Comparison of ENCODE assay signal across 1 cellular context in the genomic region with DNA sequence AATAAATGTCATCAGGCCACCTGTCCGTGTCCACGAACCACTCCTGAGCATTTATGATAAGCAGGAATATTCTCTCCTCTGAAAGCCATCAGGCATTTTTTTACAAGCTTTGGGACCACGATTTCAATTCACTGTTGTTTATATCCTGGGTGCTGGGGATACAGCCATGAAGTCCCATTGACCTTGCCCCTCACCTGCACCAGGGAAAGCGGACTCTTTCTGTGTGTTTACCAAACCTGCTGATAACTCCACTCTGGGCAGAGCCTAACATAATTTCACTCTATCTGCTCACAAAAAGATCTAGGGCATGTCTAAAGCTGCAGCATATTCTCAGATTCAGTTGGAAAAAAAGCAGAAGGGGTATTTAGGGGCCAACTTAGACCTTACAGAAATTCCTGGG.
TF ChIP-seq lines count a peak whose summit lies in the region.

No MANE protein-coding gene starts in this region.

TF ChIP-seq in HepG2, 621 proteins besides CTCF, POLR2A, EP300 and RAD21 (continues in another document):
- no peak for TF ChIP-seq CENPX (CRISPR knock-in tag; IDR thresholded peaks at IDR 0.05)
- TF ChIP-seq MEF2D (CRISPR knock-in tag; IDR thresholded peaks at IDR 0.05), result peak; percentile 38; the same call in 1 of the 2 replicates
- TF ChIP-seq ZNF709 (CRISPR knock-in tag; IDR thresholded peaks at IDR 0.05), result no peak; the same call in 1 of the 2 replicates
- TF ChIP-seq, protein P1, sequence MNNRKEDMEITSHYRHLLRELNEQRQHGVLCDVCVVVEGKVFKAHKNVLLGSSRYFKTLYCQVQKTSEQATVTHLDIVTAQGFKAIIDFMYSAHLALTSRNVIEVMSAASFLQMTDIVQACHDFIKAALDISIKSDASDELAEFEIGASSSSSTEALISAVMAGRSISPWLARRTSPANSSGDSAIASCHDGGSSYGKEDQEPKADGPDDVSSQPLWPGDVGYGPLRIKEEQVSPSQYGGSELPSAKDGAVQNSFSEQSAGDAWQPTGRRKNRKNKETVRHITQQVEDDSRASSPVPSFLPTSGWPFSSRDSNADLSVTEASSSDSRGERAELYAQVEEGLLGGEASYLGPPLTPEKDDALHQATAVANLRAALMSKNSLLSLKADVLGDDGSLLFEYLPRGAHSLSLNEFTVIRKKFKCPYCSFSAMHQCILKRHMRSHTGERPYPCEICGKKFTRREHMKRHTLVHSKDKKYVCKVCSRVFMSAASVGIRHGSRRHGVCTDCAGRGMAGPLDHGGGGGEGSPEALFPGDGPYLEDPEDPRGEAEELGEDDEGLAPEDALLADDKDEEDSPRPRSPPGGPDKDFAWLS (CRISPR knock-in tag; IDR thresholded peaks at IDR 0.05; ENCODE audit: borderline replicate concordance), result no peak
- TF ChIP-seq ATF1 (CRISPR knock-in tag; IDR thresholded peaks at IDR 0.05), result no peak
- TF ChIP-seq ADNP (CRISPR knock-in tag; IDR thresholded peaks at IDR 0.05), result no peak
- TF ChIP-seq FOXJ3 (CRISPR knock-in tag; IDR thresholded peaks at IDR 0.05; ENCODE audit: borderline replicate concordance), result peak; percentile 56; the same call in 1 of the 2 replicates
- TF ChIP-seq FOXO1 (CRISPR knock-in tag; IDR thresholded peaks at IDR 0.05), result peak; percentile 38; the same call in 1 of the 2 replicates
- TF ChIP-seq NFE2 (CRISPR knock-in tag; IDR thresholded peaks at IDR 0.05), result no peak
- TF ChIP-seq TBX2 (CRISPR knock-in tag; IDR thresholded peaks at IDR 0.05; ENCODE audit: borderline replicate concordance), result peak; percentile 72; the same call in 1 of the 2 replicates
- peak; percentile 51; the same call in 1 of the 2 replicates for TF ChIP-seq HOXA3 (CRISPR knock-in tag; IDR thresholded peaks at IDR 0.05)
- no peak for TF ChIP-seq REL (CRISPR knock-in tag; conservative IDR thresholded peaks at IDR 0.05)
- TF ChIP-seq ZNF329 (CRISPR knock-in tag; IDR thresholded peaks at IDR 0.05; ENCODE audit: low read depth), result no peak
- TF ChIP-seq, protein P2, sequence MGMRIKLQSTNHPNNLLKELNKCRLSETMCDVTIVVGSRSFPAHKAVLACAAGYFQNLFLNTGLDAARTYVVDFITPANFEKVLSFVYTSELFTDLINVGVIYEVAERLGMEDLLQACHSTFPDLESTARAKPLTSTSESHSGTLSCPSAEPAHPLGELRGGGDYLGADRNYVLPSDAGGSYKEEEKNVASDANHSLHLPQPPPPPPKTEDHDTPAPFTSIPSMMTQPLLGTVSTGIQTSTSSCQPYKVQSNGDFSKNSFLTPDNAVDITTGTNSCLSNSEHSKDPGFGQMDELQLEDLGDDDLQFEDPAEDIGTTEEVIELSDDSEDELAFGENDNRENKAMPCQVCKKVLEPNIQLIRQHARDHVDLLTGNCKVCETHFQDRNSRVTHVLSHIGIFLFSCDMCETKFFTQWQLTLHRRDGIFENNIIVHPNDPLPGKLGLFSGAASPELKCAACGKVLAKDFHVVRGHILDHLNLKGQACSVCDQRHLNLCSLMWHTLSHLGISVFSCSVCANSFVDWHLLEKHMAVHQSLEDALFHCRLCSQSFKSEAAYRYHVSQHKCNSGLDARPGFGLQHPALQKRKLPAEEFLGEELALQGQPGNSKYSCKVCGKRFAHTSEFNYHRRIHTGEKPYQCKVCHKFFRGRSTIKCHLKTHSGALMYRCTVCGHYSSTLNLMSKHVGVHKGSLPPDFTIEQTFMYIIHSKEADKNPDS (CRISPR knock-in tag; IDR thresholded peaks at IDR 0.05), result no peak
- no peak for TF ChIP-seq ZNF605 (CRISPR knock-in tag; IDR thresholded peaks at IDR 0.05)
- TF ChIP-seq ZNF644 (CRISPR knock-in tag; IDR thresholded peaks at IDR 0.05; ENCODE audit: low read depth), result no peak
- TF ChIP-seq ZNF121 (CRISPR knock-in tag; IDR thresholded peaks at IDR 0.05), result 0 out of 2 replicates have a peak, but pooled peaks have one; percentile 15
- no peak for TF ChIP-seq ZNF20 (CRISPR knock-in tag; IDR thresholded peaks at IDR 0.05)
- no peak for TF ChIP-seq FOXA1 (IDR thresholded peaks at IDR 0.05)
- TF ChIP-seq FOXA1 (CRISPR knock-in tag; IDR thresholded peaks at IDR 0.05), result 0 out of 2 replicates have a peak, but pooled peaks have one; percentile 34
- TF ChIP-seq TBP (CRISPR knock-in tag; IDR thresholded peaks at IDR 0.05), result no peak
- TF ChIP-seq, protein P3, sequence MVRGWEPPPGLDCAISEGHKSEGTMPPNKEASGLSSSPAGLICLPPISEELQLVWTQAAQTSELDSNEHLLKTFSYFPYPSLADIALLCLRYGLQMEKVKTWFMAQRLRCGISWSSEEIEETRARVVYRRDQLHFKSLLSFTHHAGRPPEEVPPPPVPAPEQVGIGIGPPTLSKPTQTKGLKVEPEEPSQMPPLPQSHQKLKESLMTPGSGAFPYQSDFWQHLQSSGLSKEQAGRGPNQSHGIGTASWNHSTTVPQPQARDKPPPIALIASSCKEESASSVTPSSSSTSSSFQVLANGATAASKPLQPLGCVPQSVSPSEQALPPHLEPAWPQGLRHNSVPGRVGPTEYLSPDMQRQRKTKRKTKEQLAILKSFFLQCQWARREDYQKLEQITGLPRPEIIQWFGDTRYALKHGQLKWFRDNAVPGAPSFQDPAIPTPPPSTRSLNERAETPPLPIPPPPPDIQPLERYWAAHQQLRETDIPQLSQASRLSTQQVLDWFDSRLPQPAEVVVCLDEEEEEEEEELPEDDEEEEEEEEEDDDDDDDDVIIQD (CRISPR knock-in tag; IDR thresholded peaks at IDR 0.05; ENCODE audit: low read depth), result peak; percentile 62
- no peak for TF ChIP-seq ZNF790 (CRISPR knock-in tag; IDR thresholded peaks at IDR 0.05; ENCODE audit: borderline replicate concordance)
- TF ChIP-seq SAP130 (CRISPR knock-in tag; IDR thresholded peaks at IDR 0.05; ENCODE audit: low read depth), result peak; percentile 48; the same call in 1 of the 2 replicates
- TF ChIP-seq ZIK1 (CRISPR knock-in tag; IDR thresholded peaks at IDR 0.05; ENCODE audit: borderline replicate concordance, low read depth), result no peak
- 0 out of 2 replicates have a peak, but pooled peaks have one; percentile 14 for TF ChIP-seq ETV5 (CRISPR knock-in tag; IDR thresholded peaks at IDR 0.05; ENCODE audit: borderline replicate concordance)
- TF ChIP-seq ZBTB20 (CRISPR knock-in tag; IDR thresholded peaks at IDR 0.05; ENCODE audit: borderline replicate concordance, low read depth), result 0 out of 2 replicates have a peak, but pooled peaks have one; percentile 53
- TF ChIP-seq SOX5 (CRISPR knock-in tag; IDR thresholded peaks at IDR 0.05; ENCODE audit: borderline replicate concordance), result 0 out of 2 replicates have a peak, but pooled peaks have one; percentile 43
- TF ChIP-seq RARA (CRISPR knock-in tag; IDR thresholded peaks at IDR 0.05), result peak; percentile 74
- TF ChIP-seq ZNF614 (CRISPR knock-in tag; IDR thresholded peaks at IDR 0.05; ENCODE audit: borderline replicate concordance), result 0 out of 2 replicates have a peak, but pooled peaks have one; percentile 46
- no peak for TF ChIP-seq SOX13 (IDR thresholded peaks at IDR 0.05)
- peak in 1 of 2 experiments; percentile 46; a peak in 1 of 4 replicates for TF ChIP-seq SOX13 (CRISPR knock-in tag; conservative IDR thresholded peaks at IDR 0.05 in 1 of 2, IDR thresholded peaks at IDR 0.05 in 1 of 2)
- 0 out of 2 replicates have a peak, but pooled peaks have one; percentile 18 for TF ChIP-seq MYC (CRISPR knock-in tag; IDR thresholded peaks at IDR 0.05; ENCODE audit: borderline replicate concordance)
- TF ChIP-seq GATAD2A (CRISPR knock-in tag; IDR thresholded peaks at IDR 0.05), result peak; percentile 47; the same call in 1 of the 2 replicates
- TF ChIP-seq, protein P4, sequence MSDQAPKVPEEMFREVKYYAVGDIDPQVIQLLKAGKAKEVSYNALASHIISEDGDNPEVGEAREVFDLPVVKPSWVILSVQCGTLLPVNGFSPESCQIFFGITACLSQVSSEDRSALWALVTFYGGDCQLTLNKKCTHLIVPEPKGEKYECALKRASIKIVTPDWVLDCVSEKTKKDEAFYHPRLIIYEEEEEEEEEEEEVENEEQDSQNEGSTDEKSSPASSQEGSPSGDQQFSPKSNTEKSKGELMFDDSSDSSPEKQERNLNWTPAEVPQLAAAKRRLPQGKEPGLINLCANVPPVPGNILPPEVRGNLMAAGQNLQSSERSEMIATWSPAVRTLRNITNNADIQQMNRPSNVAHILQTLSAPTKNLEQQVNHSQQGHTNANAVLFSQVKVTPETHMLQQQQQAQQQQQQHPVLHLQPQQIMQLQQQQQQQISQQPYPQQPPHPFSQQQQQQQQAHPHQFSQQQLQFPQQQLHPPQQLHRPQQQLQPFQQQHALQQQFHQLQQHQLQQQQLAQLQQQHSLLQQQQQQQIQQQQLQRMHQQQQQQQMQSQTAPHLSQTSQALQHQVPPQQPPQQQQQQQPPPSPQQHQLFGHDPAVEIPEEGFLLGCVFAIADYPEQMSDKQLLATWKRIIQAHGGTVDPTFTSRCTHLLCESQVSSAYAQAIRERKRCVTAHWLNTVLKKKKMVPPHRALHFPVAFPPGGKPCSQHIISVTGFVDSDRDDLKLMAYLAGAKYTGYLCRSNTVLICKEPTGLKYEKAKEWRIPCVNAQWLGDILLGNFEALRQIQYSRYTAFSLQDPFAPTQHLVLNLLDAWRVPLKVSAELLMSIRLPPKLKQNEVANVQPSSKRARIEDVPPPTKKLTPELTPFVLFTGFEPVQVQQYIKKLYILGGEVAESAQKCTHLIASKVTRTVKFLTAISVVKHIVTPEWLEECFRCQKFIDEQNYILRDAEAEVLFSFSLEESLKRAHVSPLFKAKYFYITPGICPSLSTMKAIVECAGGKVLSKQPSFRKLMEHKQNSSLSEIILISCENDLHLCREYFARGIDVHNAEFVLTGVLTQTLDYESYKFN (CRISPR knock-in tag; conservative IDR thresholded peaks at IDR 0.05), result peak; percentile 74
- TF ChIP-seq, protein P5, sequence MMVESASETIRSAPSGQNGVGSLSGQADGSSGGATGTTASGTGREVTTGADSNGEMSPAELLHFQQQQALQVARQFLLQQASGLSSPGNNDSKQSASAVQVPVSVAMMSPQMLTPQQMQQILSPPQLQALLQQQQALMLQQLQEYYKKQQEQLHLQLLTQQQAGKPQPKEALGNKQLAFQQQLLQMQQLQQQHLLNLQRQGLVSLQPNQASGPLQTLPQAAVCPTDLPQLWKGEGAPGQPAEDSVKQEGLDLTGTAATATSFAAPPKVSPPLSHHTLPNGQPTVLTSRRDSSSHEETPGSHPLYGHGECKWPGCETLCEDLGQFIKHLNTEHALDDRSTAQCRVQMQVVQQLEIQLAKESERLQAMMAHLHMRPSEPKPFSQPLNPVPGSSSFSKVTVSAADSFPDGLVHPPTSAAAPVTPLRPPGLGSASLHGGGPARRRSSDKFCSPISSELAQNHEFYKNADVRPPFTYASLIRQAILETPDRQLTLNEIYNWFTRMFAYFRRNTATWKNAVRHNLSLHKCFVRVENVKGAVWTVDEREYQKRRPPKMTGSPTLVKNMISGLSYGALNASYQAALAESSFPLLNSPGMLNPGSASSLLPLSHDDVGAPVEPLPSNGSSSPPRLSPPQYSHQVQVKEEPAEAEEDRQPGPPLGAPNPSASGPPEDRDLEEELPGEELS (CRISPR knock-in tag; IDR thresholded peaks at IDR 0.05), result peak; percentile 60
- TF ChIP-seq NR2F6 (IDR thresholded peaks at IDR 0.05), result peak; percentile 44
- peak; percentile 76 for TF ChIP-seq NR2F6 (CRISPR knock-in tag; IDR thresholded peaks at IDR 0.05)
- no peak for TF ChIP-seq ZNF780A (CRISPR knock-in tag; IDR thresholded peaks at IDR 0.05)
- TF ChIP-seq, protein P6, sequence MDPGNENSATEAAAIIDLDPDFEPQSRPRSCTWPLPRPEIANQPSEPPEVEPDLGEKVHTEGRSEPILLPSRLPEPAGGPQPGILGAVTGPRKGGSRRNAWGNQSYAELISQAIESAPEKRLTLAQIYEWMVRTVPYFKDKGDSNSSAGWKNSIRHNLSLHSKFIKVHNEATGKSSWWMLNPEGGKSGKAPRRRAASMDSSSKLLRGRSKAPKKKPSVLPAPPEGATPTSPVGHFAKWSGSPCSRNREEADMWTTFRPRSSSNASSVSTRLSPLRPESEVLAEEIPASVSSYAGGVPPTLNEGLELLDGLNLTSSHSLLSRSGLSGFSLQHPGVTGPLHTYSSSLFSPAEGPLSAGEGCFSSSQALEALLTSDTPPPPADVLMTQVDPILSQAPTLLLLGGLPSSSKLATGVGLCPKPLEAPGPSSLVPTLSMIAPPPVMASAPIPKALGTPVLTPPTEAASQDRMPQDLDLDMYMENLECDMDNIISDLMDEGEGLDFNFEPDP (CRISPR knock-in tag; conservative IDR thresholded peaks at IDR 0.05), result 0 out of 2 replicates have a peak, but pooled peaks have one; percentile 38
- peak in 1 of 2 experiments; percentile 40; a peak in 1 of 4 replicates for TF ChIP-seq NR2F1 (CRISPR knock-in tag; IDR thresholded peaks at IDR 0.05)
- no peak for TF ChIP-seq ZNF891 (CRISPR knock-in tag; IDR thresholded peaks at IDR 0.05)
- TF ChIP-seq, protein P7, sequence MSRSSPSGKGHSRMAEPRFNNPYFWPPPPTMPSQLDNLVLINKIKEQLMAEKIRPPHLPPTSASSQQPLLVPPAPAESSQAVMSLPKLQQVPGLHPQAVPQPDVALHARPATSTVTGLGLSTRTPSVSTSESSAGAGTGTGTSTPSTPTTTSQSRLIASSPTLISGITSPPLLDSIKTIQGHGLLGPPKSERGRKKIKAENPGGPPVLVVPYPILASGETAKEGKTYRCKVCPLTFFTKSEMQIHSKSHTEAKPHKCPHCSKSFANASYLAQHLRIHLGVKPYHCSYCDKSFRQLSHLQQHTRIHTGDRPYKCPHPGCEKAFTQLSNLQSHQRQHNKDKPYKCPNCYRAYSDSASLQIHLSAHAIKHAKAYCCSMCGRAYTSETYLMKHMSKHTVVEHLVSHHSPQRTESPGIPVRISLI (CRISPR knock-in tag; IDR thresholded peaks at IDR 0.05; ENCODE audit: borderline replicate concordance), result peak; percentile 14; the same call in 1 of the 2 replicates
